15 cellular contexts compared by ENCODE assay signal in genomic region chr3:120169407-120169806, GRCh38.
DNase-seq lines count a peak whose midpoint lies in the region; ATAC-seq and TF ChIP-seq lines count a peak whose summit lies in the region.
"Had no signal": no experiment of that assay in that cellular context is flagged by ENCODE, and none has a peak within 500 bp of the region (broad histone marks: within the 10 kb centered on the region; RNA-seq: fewer than 3 reads in every experiment).

No MANE protein-coding gene starts in this region.

- peaks cover 33% of the 10 kb centered on the region for H3K4me1 Mint-ChIP-seq in MCF 10A (ENCODE audit: insufficient read depth, unreplicated experiment)

- in situ Hi-C loops in mammary epithelial cell (cut with MboI; ENCODE audit: low sequenced_read_pairs in 2 of 2), result no loop called here

- H3K9me3 ChIP-seq in mammary epithelial cell (replicated peaks; ENCODE audit: insufficient read depth, low read length) (peaks cover 2% of the 10 kb centered on the region), vagina (no peaks in the 10 kb centered on the region)

- H2AFZ ChIP-seq in mammary epithelial cell (ENCODE audit: low read depth, low read length), result peak overlapping the region; percentile 28

- peak overlapping the region; percentile 46 for H3K9ac ChIP-seq in mammary epithelial cell (ENCODE audit: insufficient read depth, low read length)

- CTCF ChIA-PET in mammary epithelial cell (lab: Charles Lee; ENCODE audit: low non-redundant PET) (no interaction called here), MCF 10A (lab: Yijun Ruan, JAX) (interaction anchor here (0.7 to 2.2 kb wide), 11 partner anchors 8 to 278 kb away, joined by 3 to 7 read pairs (median 4); partner anchors contain the start of genes GSK3B and LRRC58), RWPE1 (lab: Yijun Ruan, JAX) (interaction anchor here (1.1 kb wide), 1 partner anchor 23 kb away, joined by 3 read pairs; no protein-coding TSS in a partner anchor)

- no TSS peak for BruUV-seq in mammary epithelial cell (replicated peaks; lab: Mats Ljungman, UMichigan)
- BruUV-seq in MCF 10A (replicated peaks; lab: Mats Ljungman, UMichigan), result no TSS peak

- H3K27me3 Mint-ChIP-seq in MCF 10A (ENCODE audit: insufficient read depth, unreplicated experiment), result no peaks in the 10 kb centered on the region

- DNase-seq in mammary epithelial cell (no peak), MCF 10A (ENCODE audit: unreplicated experiment) (no peak), RWPE1 (ENCODE audit: low spot score) (no peak), foreskin keratinocyte (no peak), vagina (ENCODE audit: extremely low spot score in 2 of 2) (peak; percentile 43 to 67), GF-D8 (lab: John Stamatoyannopoulos, UW) (no peak)
- DNase-seq in NK-92 treated with Interleukin-12 subunit alpha and Interleukin-12 subunit beta, amount 100 ng/mL, for 24 hours (lab: John Stamatoyannopoulos, UW), result no peak
- DNase-seq: MM.1S, NCI-H1048, NCI-H1417 treated with DMSO at 0.1 percent for 48 hours, NCI-H187 treated with DMSO at 0.1 percent for 48 hours, NCI-H774, Right ventricle myocardium superior had no signal

- H3K9me3 Mint-ChIP-seq in MCF 10A (ENCODE audit: unreplicated experiment), result no peaks in the 10 kb centered on the region

- no peaks in the 10 kb centered on the region for H3K36me3 ChIP-seq in mammary epithelial cell (ENCODE audit: insufficient read depth, low read length)
- H3K36me3 ChIP-seq in vagina, result no peaks in the 10 kb centered on the region

- no peak overlapping the region for H3K27ac Mint-ChIP-seq in MCF 10A (ENCODE audit: low read depth, unreplicated experiment)

- dilution Hi-C loops in mammary epithelial cell (cut with HindIII; ENCODE audit: low sequenced_read_pairs), result no loop called here

- 74% methylated on average over 4 of the region's 5 CpGs for WGBS in mammary epithelial cell (ENCODE audit: low coverage, missing lambda C conversion rate)

- ATAC-seq in foreskin keratinocyte (no peak), GM18517 (IDR thresholded peaks at IDR 0.05; ENCODE audit: unreplicated experiment) (no peak)

- no peaks in the 10 kb centered on the region for H3K79me2 ChIP-seq in mammary epithelial cell (ENCODE audit: insufficient read depth, low read length)

- no peak overlapping the region for H3K4me3 Mint-ChIP-seq in MCF 10A (ENCODE audit: unreplicated experiment)

- H3K4me3 ChIP-seq in mammary epithelial cell (replicated peaks in 1 of 3; ENCODE audit: insufficient read depth in 1 of 3, low read depth in 2 of 3, low read length in 3 of 3) (no peak overlapping the region), vagina (no peak overlapping the region)

- peak overlapping the region; percentile 87 for H3K27ac ChIP-seq in mammary epithelial cell (ENCODE audit: insufficient read depth, low read depth, low read length)
- peak overlapping the region; percentile 84 for H3K27ac ChIP-seq in RWPE1
- peak overlapping the region; percentile 86 for H3K27ac ChIP-seq in foreskin keratinocyte
- no peak overlapping the region for H3K27ac ChIP-seq in vagina
- H3K27ac ChIP-seq: C4-2B had no signal

- POLR2A ChIA-PET in MCF 10A (lab: Yijun Ruan, JAX) (interaction anchor here (1.0 to 11.8 kb wide), 11 partner anchors 9 to 79 kb away, joined by 3 to 174 read pairs (median 8); partner anchors contain the start of gene GSK3B), RWPE1 (lab: Yijun Ruan, JAX; ENCODE audit: low non-redundant PET) (interaction anchor here (0.7 to 0.8 kb wide), 2 partner anchors 21 to 71 kb away, joined by 3 to 9 read pairs; no protein-coding TSS in a partner anchor)

- TF ChIP-seq POLR2A in vagina (IDR thresholded peaks at IDR 0.05), result no peak

- H3K4me2 ChIP-seq in mammary epithelial cell (ENCODE audit: insufficient read depth, low read depth, low read length), result no peak overlapping the region

- no peaks in the 10 kb centered on the region for H3K36me3 Mint-ChIP-seq in MCF 10A (ENCODE audit: insufficient read depth, unreplicated experiment)

- H3K4me1 ChIP-seq in mammary epithelial cell (ENCODE audit: insufficient read depth, low read length) (peaks cover 32% of the 10 kb centered on the region), foreskin keratinocyte (peaks cover 23% of the 10 kb centered on the region), vagina (no peaks in the 10 kb centered on the region)

- H3K27me3 ChIP-seq in mammary epithelial cell (ENCODE audit: insufficient read depth, low read length), result no peaks in the 10 kb centered on the region
- H3K27me3 ChIP-seq in foreskin keratinocyte, result no peaks in the 10 kb centered on the region
- H3K27me3 ChIP-seq in vagina, result no peaks in the 10 kb centered on the region

- intact Hi-C loops in mammary epithelial cell (cut with micrococcal nuclease) (no loop called here), MCF 10A (cut with micrococcal nuclease) (no loop called here), vagina (cut with DNase I) (no loop called here)

- no peaks in the 10 kb centered on the region for H4K20me1 ChIP-seq in mammary epithelial cell (ENCODE audit: insufficient read depth, low read length)

- TF ChIP-seq CTCF in mammary epithelial cell (conservative IDR thresholded peaks at IDR 0.05 in 1 of 2, IDR thresholded peaks at IDR 0.05 in 1 of 2; ENCODE audit: extremely low read depth in 1 of 2, insufficient read depth in 1 of 2, low read depth in 1 of 2, low read length in 2 of 2) (no peak), MCF 10A (IDR thresholded peaks at IDR 0.05; ENCODE audit: unreplicated experiment) (no peak), RWPE1 (conservative IDR thresholded peaks at IDR 0.05; ENCODE audit: low read depth) (no peak), foreskin keratinocyte (conservative IDR thresholded peaks at IDR 0.05) (no peak), vagina (IDR thresholded peaks at IDR 0.05) (no peak)

Comparison
In these comparisons a context has a peak if more than half of its experiments do, and no peak if none do; other contexts are left out.
1. DNase-seq: peak in vagina (2 of 2); none in mammary epithelial cell (single experiment), MCF 10A (single experiment), RWPE1 (single experiment), foreskin keratinocyte (0 of 2), NK-92 treated with Interleukin-12 subunit alpha and Interleukin-12 subunit beta, amount 100 ng/mL, for 24 hours (single experiment) and GF-D8 (single experiment).